In the genomic region with DNA sequence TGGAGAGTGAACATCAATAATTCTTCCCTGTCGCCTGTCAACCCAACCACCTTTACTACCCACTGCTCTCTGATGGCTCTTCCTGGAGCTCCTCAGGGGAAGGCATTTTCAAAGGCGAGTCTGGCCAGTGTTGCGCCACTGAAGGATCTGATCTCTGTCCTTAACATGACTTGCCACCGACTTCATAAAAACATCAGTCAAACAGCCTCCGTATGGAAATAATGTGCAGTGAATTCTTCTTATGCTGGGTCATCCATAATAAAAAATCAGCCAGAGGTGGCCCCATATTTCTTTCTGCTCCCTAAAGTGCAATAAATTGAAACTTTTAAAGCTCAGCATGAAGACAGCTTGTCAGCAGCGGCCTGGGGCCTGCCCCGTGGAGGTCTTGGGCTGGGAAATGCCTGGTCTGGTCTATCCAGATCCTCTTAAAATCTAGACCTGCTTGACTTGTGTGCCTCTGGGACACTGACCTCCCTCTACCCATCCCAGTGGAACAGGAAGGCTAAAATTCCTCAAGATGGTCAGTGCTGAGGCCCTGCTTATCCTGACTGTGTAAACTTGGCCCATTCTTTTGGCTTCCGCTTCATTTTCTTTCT, we compare ENCODE assay signal across 22 cellular contexts.
"Had no signal": no experiment of that assay in that cellular context is flagged by ENCODE, and none has a peak within 500 bp of the region (broad histone marks: within the 10 kb centered on the region; RNA-seq: fewer than 3 reads in every experiment).

No MANE protein-coding gene starts in this region.

- DNase-seq: activated CD4-positive, alpha-beta memory T cell treated with anti-CD3 and anti-CD28 coated beads for 36 hours; activated CD4-positive, alpha-beta T cell treated with anti-CD3 and anti-CD28 coated beads for 36 hours; activated naive CD4-positive, alpha-beta T cell; activated naive CD8-positive, alpha-beta T cell treated with anti-CD3 and anti-CD28 coated beads for 36 hours; activated T-cell treated with anti-CD3 and anti-CD28 coated beads for 4 hours; amniotic stem cell; effector memory CD4-positive, alpha-beta T cell; hippocampal formation; left lung; right lobe of liver; SK-N-SH; spleen; stimulated activated naive B cell treated with anti-CD40 and anti-IgM and Interleukin-4, amounts not matched to agents 10 μg/mL and 1 μg/mL and 100 μg/mL, for 72 hours had no signal

- H3K4me1 ChIP-seq: esophagus muscularis mucosa, left lung, right lobe of liver, spleen, upper lobe of left lung had no signal

- H3K36me3 Mint-ChIP-seq: activated CD4-positive, alpha-beta memory T cell treated with anti-CD3 and anti-CD28 coated beads for 36 hours; activated naive CD8-positive, alpha-beta T cell treated with anti-CD3 and anti-CD28 coated beads for 36 hours; memory B cell; stimulated activated naive B cell treated with anti-CD40 and anti-IgM and Interleukin-4, amounts not matched to agents 10 μg/mL and 1 μg/mL and 100 μg/mL, for 72 hours; WTC11 had no signal

- H3K27ac Mint-ChIP-seq: activated CD4-positive, alpha-beta memory T cell treated with anti-CD3 and anti-CD28 coated beads for 36 hours; activated CD4-positive, alpha-beta T cell treated with anti-CD3 and anti-CD28 coated beads for 36 hours; activated naive CD8-positive, alpha-beta T cell treated with anti-CD3 and anti-CD28 coated beads for 36 hours; activated T-helper 17 cell treated with anti-CD3 and anti-CD28 coated beads, Interleukin-2, amount 50 U/mL, for 72 hours; dendritic cell treated with granulocyte-macrophage colony-stimulating factor and Interleukin-4, amounts not matched to agents 40 ng/mL and 50 ng/mL, for 4 days; memory B cell; stimulated activated naive B cell treated with anti-CD40 and anti-IgM and Interleukin-4, amounts not matched to agents 10 μg/mL and 1 μg/mL and 100 μg/mL, for 72 hours; T-helper 2 cell treated with Interferon-gamma antibody and Interleukin-4, amounts not matched to agents 5 μg/mL and 100 μg/mL, for 36 hours; WTC11 had no signal

- H3K4me1 Mint-ChIP-seq: activated CD4-positive, alpha-beta T cell treated with anti-CD3 and anti-CD28 coated beads for 36 hours; activated naive CD8-positive, alpha-beta T cell treated with anti-CD3 and anti-CD28 coated beads for 36 hours; activated T-helper 17 cell treated with anti-CD3 and anti-CD28 coated beads, Interleukin-2, amount 50 U/mL, for 72 hours; memory B cell had no signal

- H3K36me3 ChIP-seq: left lung, right lobe of liver, spleen, upper lobe of left lung had no signal

- H3K27ac ChIP-seq: esophagus muscularis mucosa, left lung, right lobe of liver, spleen, thoracic aorta, upper lobe of left lung had no signal

- H3K4me3 ChIP-seq: esophagus muscularis mucosa, left lung, right lobe of liver, spleen, thoracic aorta, upper lobe of left lung had no signal

- H3K9me3 Mint-ChIP-seq: activated CD4-positive, alpha-beta memory T cell treated with anti-CD3 and anti-CD28 coated beads for 36 hours; dendritic cell treated with granulocyte-macrophage colony-stimulating factor and Interleukin-4, amounts not matched to agents 40 ng/mL and 50 ng/mL, for 4 days; T-helper 2 cell treated with Interferon-gamma antibody and Interleukin-4, amounts not matched to agents 5 μg/mL and 100 μg/mL, for 36 hours had no signal

- H3K4me3 Mint-ChIP-seq: activated CD4-positive, alpha-beta memory T cell treated with anti-CD3 and anti-CD28 coated beads for 36 hours; activated CD4-positive, alpha-beta T cell treated with anti-CD3 and anti-CD28 coated beads for 36 hours; activated naive CD8-positive, alpha-beta T cell treated with anti-CD3 and anti-CD28 coated beads for 36 hours; activated T-helper 17 cell treated with anti-CD3 and anti-CD28 coated beads, Interleukin-2, amount 50 U/mL, for 72 hours; dendritic cell treated with granulocyte-macrophage colony-stimulating factor and Interleukin-4, amounts not matched to agents 40 ng/mL and 50 ng/mL, for 4 days; memory B cell; nephron; stimulated activated naive B cell treated with anti-CD40 and anti-IgM and Interleukin-4, amounts not matched to agents 10 μg/mL and 1 μg/mL and 100 μg/mL, for 72 hours; T-helper 2 cell treated with Interferon-gamma antibody and Interleukin-4, amounts not matched to agents 5 μg/mL and 100 μg/mL, for 36 hours; WTC11 had no signal

- H3K27me3 ChIP-seq: right lobe of liver, upper lobe of left lung had no signal

- H3K9me3 ChIP-seq: esophagus muscularis mucosa, left lung, right lobe of liver, SK-N-SH, thoracic aorta, upper lobe of left lung had no signal
